Comparison of ENCODE assay signal across 25 cellular contexts in the genomic region with DNA sequence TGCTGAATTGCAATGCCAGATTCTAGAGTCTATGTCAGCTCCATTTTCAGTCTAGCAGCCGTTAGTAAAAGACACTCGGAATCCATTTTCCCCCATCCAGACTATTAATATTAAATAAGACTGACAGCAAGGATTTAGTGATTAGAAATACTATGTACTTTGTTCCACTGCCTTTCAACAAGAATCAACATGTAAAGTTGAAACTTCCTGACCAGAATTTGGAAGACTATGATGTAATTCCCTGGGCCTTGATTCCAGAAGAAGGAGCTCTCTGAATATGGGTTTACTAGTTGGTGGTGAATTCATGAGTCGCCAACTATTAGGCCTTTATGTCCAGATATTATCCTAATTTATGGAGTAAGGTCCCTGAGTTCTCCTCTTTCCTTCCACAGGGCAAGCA. TPM values are rescaled to one million over a fixed set of nuclear protein-coding genes. Genes with fewer than 3 reads are reported as not detected.
"Had no signal": no experiment of that assay in that cellular context is flagged by ENCODE, and none has a peak within 500 bp of the region (broad histone marks: within the 10 kb centered on the region; RNA-seq: fewer than 3 reads in every experiment).

No MANE protein-coding gene starts in this region.

- H3K9me3 Mint-ChIP-seq: activated naive CD8-positive, alpha-beta T cell treated with anti-CD3 and anti-CD28 coated beads, Interleukin-2, amount 10 ng/mL, durations not matched to agents 7 days and 5 days; IgD-negative memory B cell; T-helper 1 cell treated with Interleukin-12 subunit alpha and Interleukin-12 subunit beta and Interleukin-4 antibody, amounts not matched to agents 30 μg/mL and 1 μg/mL, for 36 hours had no signal

- H3K27me3 ChIP-seq: adrenal gland, MG63, Peyer's patch had no signal

- H3K4me3 ChIP-seq: adrenal gland, MG63, Peyer's patch had no signal

- DNase-seq: activated CD4-positive, alpha-beta T cell treated with anti-CD3 and anti-CD28 coated beads for 48 hours; activated CD4-positive, alpha-beta T cell treated with anti-CD3 and anti-CD28 coated beads, Interleukin-2, amount 50 U/mL, for 4 hours; activated CD8-positive, alpha-beta memory T cell treated with anti-CD3 and anti-CD28 coated beads, Interleukin-2, amount 50 U/mL, for 48 hours; activated CD8-positive, alpha-beta T cell treated with anti-CD3 and anti-CD28 coated beads, Interleukin-2, amount 10 ng/mL, durations not matched to agents 7 days and 5 days; activated naive CD4-positive, alpha-beta T cell treated with anti-CD3 and anti-CD28 coated beads, Interleukin-2, amount 50 U/mL, for 16 hours; activated naive CD8-positive, alpha-beta T cell treated with anti-CD3 and anti-CD28 coated beads, Interleukin-2, amount 10 ng/mL, durations not matched to agents 7 days and 5 days; activated T-cell treated with anti-CD3 and anti-CD28 coated beads, Interleukin-2, amount 50 U/mL, for 1 hour; adrenal gland; anterior cingulate cortex; KG1; MG63; MV-4-11; NCI-H1092 treated with DMSO at 0.1 percent for 48 hours; NCI-H1436; NCI-H1694 treated with DMSO at 0.1 percent for 48 hours; NCI-H2081; NCI-H510A treated with DMSO at 0.1 percent for 48 hours; NCI-H69; NK-92 treated with Interleukin-12 subunit alpha and Interleukin-12 subunit beta, amount 100 ng/mL, for 24 hours; Peyer's patch; SHP77 treated with DMSO at 0.1 percent for 48 hours had no signal

- H3K4me3 Mint-ChIP-seq: activated CD8-positive, alpha-beta T cell treated with anti-CD3 and anti-CD28 coated beads, Interleukin-2, amount 10 ng/mL, durations not matched to agents 7 days and 5 days; activated naive CD8-positive, alpha-beta T cell treated with anti-CD3 and anti-CD28 coated beads, Interleukin-2, amount 10 ng/mL, durations not matched to agents 7 days and 5 days; IgD-negative memory B cell; T-helper 1 cell treated with Interleukin-12 subunit alpha and Interleukin-12 subunit beta and Interleukin-4 antibody, amounts not matched to agents 30 μg/mL and 1 μg/mL, for 36 hours had no signal

- H3K9me3 ChIP-seq: adrenal gland, MG63, Peyer's patch had no signal

- H3K27ac ChIP-seq: adrenal gland, Peyer's patch had no signal

- H3K27me3 Mint-ChIP-seq: activated naive CD8-positive, alpha-beta T cell treated with anti-CD3 and anti-CD28 coated beads, Interleukin-2, amount 10 ng/mL, durations not matched to agents 7 days and 5 days; IgD-negative memory B cell had no signal

- ATAC-seq: activated CD4-positive, CD25-positive, alpha-beta regulatory T cell treated with anti-CD3 and anti-CD28 coated beads, Interleukin-2, amount 50 U/mL, for 24 hours; activated CD8-positive, alpha-beta T cell treated with anti-CD3 and anti-CD28 coated beads, Interleukin-2, amount 10 ng/mL, durations not matched to agents 7 days and 5 days had no signal

- H3K36me3 ChIP-seq: adrenal gland, Peyer's patch had no signal

- H3K4me1 ChIP-seq: adrenal gland, Peyer's patch had no signal

- H3K27ac Mint-ChIP-seq: activated CD8-positive, alpha-beta T cell treated with anti-CD3 and anti-CD28 coated beads, Interleukin-2, amount 10 ng/mL, durations not matched to agents 7 days and 5 days; activated naive CD8-positive, alpha-beta T cell treated with anti-CD3 and anti-CD28 coated beads, Interleukin-2, amount 10 ng/mL, durations not matched to agents 7 days and 5 days; IgD-negative memory B cell; T-helper 1 cell treated with Interleukin-12 subunit alpha and Interleukin-12 subunit beta and Interleukin-4 antibody, amounts not matched to agents 30 μg/mL and 1 μg/mL, for 36 hours had no signal

RNA-seq across cellular contexts. Expression of a gene that starts 28.4 kb away (rescaled TPM):
- total RNA-seq: activated CD8-positive, alpha-beta T cell treated with anti-CD3 and anti-CD28 coated beads, Interleukin-2, amount 10 ng/mL, durations not matched to agents 7 days and 5 days; activated naive CD8-positive, alpha-beta T cell treated with anti-CD3 and anti-CD28 coated beads, Interleukin-2, amount 10 ng/mL, durations not matched to agents 7 days and 5 days; adrenal gland; Peyer's patch; SK-MEL-5 had no signal
- polyA plus RNA-seq: adrenal gland, IgD-negative memory B cell had no signal
